23 cellular contexts compared by ENCODE assay signal in genomic region chr17:62658136-62658535, GRCh38.
"Had no signal": no experiment of that assay in that cellular context is flagged by ENCODE, and none has a peak within 500 bp of the region (broad histone marks: within the 10 kb centered on the region; RNA-seq: fewer than 3 reads in every experiment).

No MANE protein-coding gene starts in this region.

- H3K27me3 Mint-ChIP-seq: T-helper 17 cell had no signal

- H3K9me3 ChIP-seq: neutrophil, pancreas had no signal

- H3K4me3 Mint-ChIP-seq: activated naive CD8-positive, alpha-beta T cell treated with anti-CD3 and anti-CD28 coated beads, Interleukin-2, amount 10 ng/mL, durations not matched to agents 7 days and 5 days; T-helper 17 cell had no signal

- H3K27ac ChIP-seq: left lung, neutrophil, pancreas, stomach, VCaP had no signal

- DNase-seq: activated CD4-positive, alpha-beta T cell treated with anti-CD3 and anti-CD28 coated beads for 1 hour; activated CD8-positive, alpha-beta memory T cell treated with anti-CD3 and anti-CD28 coated beads for 24 hours; activated CD8-positive, alpha-beta memory T cell treated with anti-CD3 and anti-CD28 coated beads, Interleukin-2, amount 50 U/mL, for 48 hours; activated naive CD8-positive, alpha-beta T cell treated with anti-CD3 and anti-CD28 coated beads, Interleukin-2, amount 10 ng/mL, durations not matched to agents 7 days and 5 days; activated T-cell treated with anti-CD3 and anti-CD28 coated beads, Interleukin-2, amount 50 U/mL, for 48 hours; amygdala; caudate nucleus; dorsolateral prefrontal cortex; erythroblast; foreskin melanocyte; head of caudate nucleus; kidney; left lung; mammary epithelial cell; pancreas; stimulated activated CD4-positive, alpha-beta T cell treated with anti-CD3 and anti-CD28 coated beads, Interleukin-4, amount 100 ng/mL, for 1 hour; stomach; T-helper 17 cell; trophoblast cell had no signal

- H3K4me1 ChIP-seq: pancreas had no signal

- H3K27ac Mint-ChIP-seq: activated naive CD8-positive, alpha-beta T cell treated with anti-CD3 and anti-CD28 coated beads, Interleukin-2, amount 10 ng/mL, durations not matched to agents 7 days and 5 days; T-helper 17 cell had no signal

- H3K4me3 ChIP-seq: dorsolateral prefrontal cortex, left lung, pancreas, smooth muscle cell, stomach had no signal

- H3K36me3 ChIP-seq: left lung, neutrophil, pancreas, stomach had no signal

- ATAC-seq: left lung, pancreas, sciatic nerve, T-helper 17 cell had no signal

- H3K4me2 ChIP-seq: smooth muscle cell had no signal

- H3K27me3 ChIP-seq: dorsolateral prefrontal cortex, left lung, pancreas, stomach had no signal
